ENCODE assay signal across 8 cellular contexts in the genomic region with DNA sequence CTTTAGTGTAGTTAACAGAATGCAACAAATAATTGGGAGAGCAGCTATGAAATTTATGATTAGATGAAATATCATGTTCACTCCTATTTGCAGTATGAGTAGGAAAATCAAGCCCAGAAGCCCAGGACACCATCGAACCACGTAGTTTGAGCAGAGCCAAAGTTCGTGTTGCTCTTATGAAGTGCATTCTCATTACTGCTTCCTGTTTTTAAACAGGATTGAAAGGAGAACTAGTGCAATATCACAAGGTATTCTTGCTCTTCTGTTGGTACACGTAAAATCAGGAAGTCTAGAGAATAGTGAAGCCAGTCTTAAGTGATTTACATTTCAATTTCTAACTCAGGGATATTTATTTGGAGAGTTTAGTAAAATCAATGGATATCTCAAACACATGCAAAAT. TPM values are rescaled to one million over a fixed set of nuclear protein-coding genes. Genes with fewer than 3 reads are reported as not detected.
A peak's percentile ranks its signal among the peaks of the same experiment; 100 is the strongest.
DNase-seq lines count a peak whose midpoint lies in the region; ATAC-seq and TF ChIP-seq lines count a peak whose summit lies in the region.

No MANE protein-coding gene starts in this region.

- POLR2A ChIA-PET in naive thymus-derived CD4-positive, alpha-beta T cell (lab: Charles Lee), result interaction anchor here (0.6 to 3.2 kb wide), 5 partner anchors 9 to 109 kb away, joined by 3 to 33 read pairs (median 3); a partner anchor contains a TSS
- POLR2A ChIA-PET in PC-9 (lab: Charles Lee; ENCODE audit: unreplicated experiment), result no interaction called here

- no peak overlapping the region for H2AFZ ChIP-seq in PC-9

- H3K9me3 Mint-ChIP-seq in naive thymus-derived CD4-positive, alpha-beta T cell, result no peaks in the 10 kb centered on the region

- TF ChIP-seq CTCF in PC-9 (conservative IDR thresholded peaks at IDR 0.05), result no peak

- peaks cover 61 to 65% of the 10 kb centered on the region in 2 donors for H3K4me1 ChIP-seq in naive thymus-derived CD4-positive, alpha-beta T cell (ENCODE audit: control insufficient read depth in 2 of 2, insufficient read depth in 2 of 2, low read length in 2 of 2)
- no peaks in the 10 kb centered on the region for H3K4me1 ChIP-seq in PC-9 (replicated peaks; ENCODE audit: insufficient read depth)

- H3K27me3 ChIP-seq in naive thymus-derived CD4-positive, alpha-beta T cell (ENCODE audit: control insufficient read depth in 2 of 2, insufficient read depth in 2 of 2, low read length in 2 of 2), result no peaks in the 10 kb centered on the region
- no peaks in the 10 kb centered on the region for H3K27me3 ChIP-seq in PC-9 (ENCODE audit: insufficient read depth, low read depth)

- peak overlapping the region; percentile 17 for H3K4me3 ChIP-seq in naive thymus-derived CD4-positive, alpha-beta T cell (ENCODE audit: low read length)
- H3K4me3 ChIP-seq in PC-9, result no peak overlapping the region

- H3K9me3 ChIP-seq in naive thymus-derived CD4-positive, alpha-beta T cell (ENCODE audit: control insufficient read depth in 2 of 3, low read length in 3 of 3), result no peaks in the 10 kb centered on the region
- 0 out of 2 replicates have a peak, but pooled peaks cover 4% of the 10 kb centered on the region for H3K9me3 ChIP-seq in PC-9 (ENCODE audit: insufficient read depth, low read depth)

- H3K36me3 Mint-ChIP-seq in naive thymus-derived CD4-positive, alpha-beta T cell, result peaks cover 0 to 30% (median 8%) of the 10 kb centered on the region in 5 donors

- peak overlapping the region; percentile 38 to 79 (median 70) for H3K4me3 Mint-ChIP-seq in naive thymus-derived CD4-positive, alpha-beta T cell

- no peaks in the 10 kb centered on the region for H3K79me2 ChIP-seq in PC-9 (ENCODE audit: low read depth)

- DNase-seq in NOMO-1 treated with DMSO at 0.1 percent for 48 hours (lab: John Stamatoyannopoulos, UW; ENCODE audit: unreplicated experiment) (peak; percentile 93), PC-9 (no peak), head of caudate nucleus (no peak), DMS79 treated with DMSO at 0.1 percent for 48 hours (lab: John Stamatoyannopoulos, UW) (no peak)
- DNase-seq in naive thymus-derived CD4-positive, alpha-beta T cell, result peak in 2 of 9 donors; percentile 25 to 33
- no peak for DNase-seq in activated CD8-positive, alpha-beta memory T cell treated with anti-CD3 and anti-CD28 coated beads, Interleukin-2, amount 50 U/mL, for 48 hours

- H3K36me3 ChIP-seq in naive thymus-derived CD4-positive, alpha-beta T cell (ENCODE audit: control insufficient read depth in 2 of 3, insufficient read depth in 3 of 3, low read length in 3 of 3), result peaks cover 0 to under 1% (median 0%) of the 10 kb centered on the region in 3 experiments
- H3K36me3 ChIP-seq in PC-9 (ENCODE audit: low read depth), result no peaks in the 10 kb centered on the region

- H3F3A ChIP-seq in PC-9 (ENCODE audit: insufficient read depth, low read depth), result no peaks in the 10 kb centered on the region

- no TSS peak for BruUV-seq in PC-9 (replicated peaks; lab: Mats Ljungman, UMichigan)

- H3K27ac ChIP-seq in naive thymus-derived CD4-positive, alpha-beta T cell (ENCODE audit: low read depth, low read length), result peak overlapping the region; percentile 63
- H3K27ac ChIP-seq in PC-9, result no peak overlapping the region

- no peaks in the 10 kb centered on the region for H3K9me2 ChIP-seq in PC-9 (ENCODE audit: insufficient read depth)

- CTCF ChIA-PET in naive thymus-derived CD4-positive, alpha-beta T cell (lab: Charles Lee), result interaction anchor here (0.6 to 1.0 kb wide), 2 partner anchors 21 to 25 kb away, joined by 3 read pairs; a partner anchor contains a TSS
- CTCF ChIA-PET in PC-9 (lab: Charles Lee), result no interaction called here

- H3K27me3 Mint-ChIP-seq in naive thymus-derived CD4-positive, alpha-beta T cell, result no peaks in the 10 kb centered on the region

- peak overlapping the region; percentile 56 to 96 (median 84) for H3K27ac Mint-ChIP-seq in naive thymus-derived CD4-positive, alpha-beta T cell

- H3K4me1 Mint-ChIP-seq in naive thymus-derived CD4-positive, alpha-beta T cell, result peaks cover 68 to 100% (median 91%) of the 10 kb centered on the region in 7 donors

- no peak overlapping the region for H3K4me2 ChIP-seq in PC-9

- ATAC-seq in GM18909 (IDR thresholded peaks at IDR 0.05; ENCODE audit: poor library complexity, unreplicated experiment), result peak; percentile 58
- ATAC-seq in HG02610 (IDR thresholded peaks at IDR 0.05; ENCODE audit: unreplicated experiment), result peak; percentile 70
- ATAC-seq in naive thymus-derived CD4-positive, alpha-beta T cell, result peak; percentile 80

- intact Hi-C loops in naive thymus-derived CD4-positive, alpha-beta T cell (cut with micrococcal nuclease), result loop anchor here (1.0 kb wide), 3 partner anchors 8 to 21 kb away; a partner anchor contains a TSS
- intact Hi-C loops in PC-9 (cut with micrococcal nuclease; ENCODE audit: unreplicated experiment) (no loop called here), head of caudate nucleus (cut with DNase I) (no loop called here)

- no peaks in the 10 kb centered on the region for H4K20me1 ChIP-seq in PC-9 (ENCODE audit: insufficient read depth)

RNA-seq across cellular contexts. Expression of a gene that starts 21.1 kb away (rescaled TPM):
- total RNA-seq in naive thymus-derived CD4-positive, alpha-beta T cell, result 100 to 1,000 TPM; 164 to 218 (median 183) TPM
- 100 to 1,000 TPM; 306 to 311 TPM for polyA plus RNA-seq in naive thymus-derived CD4-positive, alpha-beta T cell
- not detected in 2 replicates for total RNA-seq in PC-9 (2021)

Comparison
In these comparisons a context has a peak if more than half of its experiments do, and no peak if none do; other contexts are left out.
1. RNA of a gene that starts 21.1 kb away (total RNA-seq): 164 to 218 TPM in naive thymus-derived CD4-positive, alpha-beta T cell; not detected in PC-9; every median in the first group is over 100 times any median in the second.
2. intact Hi-C loops: an anchor here in naive thymus-derived CD4-positive, alpha-beta T cell (1.0 kb wide); none called in PC-9 and head of caudate nucleus.
3. Peak in every context shown above with its lines, with median percentiles within 50 percentile points of each other: ATAC-seq.